21 cellular contexts compared by ENCODE assay signal in genomic region chr5:16642896-16643295, GRCh38. TPM values are rescaled to one million over a fixed set of nuclear protein-coding genes. Genes with fewer than 3 reads are reported as not detected.
DNase-seq lines count a peak whose midpoint lies in the region; ATAC-seq and TF ChIP-seq lines count a peak whose summit lies in the region.
"Had no signal": no experiment of that assay in that cellular context is flagged by ENCODE, and none has a peak within 500 bp of the region (broad histone marks: within the 10 kb centered on the region; RNA-seq: fewer than 3 reads in every experiment).

No MANE protein-coding gene starts in this region.

- peaks cover 6% of the 10 kb centered on the region for H3K9me3 Mint-ChIP-seq in neural crest cell
- H3K9me3 Mint-ChIP-seq: CD8-positive, alpha-beta T cell had no signal

- H3K4me3 Mint-ChIP-seq in neural crest cell: peak overlapping the region; percentile 52
- H3K4me3 Mint-ChIP-seq: B cell; CD8-positive, alpha-beta T cell; GM23338; H9 had no signal

- H3K27ac Mint-ChIP-seq in neural crest cell (ENCODE audit: unreplicated experiment): peak overlapping the region; percentile 51
- H3K27ac Mint-ChIP-seq: B cell; CD8-positive, alpha-beta T cell; GM23338; H9 had no signal

- TF ChIP-seq CTCF in neural crest cell (conservative IDR thresholded peaks at IDR 0.05): no peak

- peaks cover 14% of the 10 kb centered on the region for H3K4me1 Mint-ChIP-seq in neural crest cell
- H3K4me1 Mint-ChIP-seq: B cell, GM23338 had no signal

- intact Hi-C loops in Right ventricle myocardium superior (cut with DNase I): no loop called here

- in situ Hi-C loops in SK-MEL-5 (cut with HindIII; ENCODE audit: low pct_unique_long_range_greater_than_20kb, low sequenced_read_pairs): no loop called here

- ATAC-seq in HG03571 (IDR thresholded peaks at IDR 0.05; ENCODE audit: unreplicated experiment) (no peak), Right ventricle myocardium superior (ENCODE audit: poor library complexity) (no peak)
- ATAC-seq: CD8-positive, alpha-beta T cell; GM23338; HCT116 had no signal

- peak; percentile 100 for DNase-seq in SK-MEL-5 (ENCODE audit: low read depth, low spot score)
- DNase-seq in foreskin melanocyte: peak; percentile 94
- DNase-seq in neural crest cell (ENCODE audit: low read depth, low spot score): no peak
- DNase-seq in substantia nigra (lab: John Stamatoyannopoulos, UW): peak in 2 of 49 donors; percentile 10 to 31
- DNase-seq in AML-193 (lab: John Stamatoyannopoulos, UW): no peak
- no peak for DNase-seq in NCI-H2081 treated with DMSO at 0.1 percent for 48 hours (lab: John Stamatoyannopoulos, UW)
- no peak for DNase-seq in Right ventricle myocardium superior
- DNase-seq: Calu3; CD4-positive, CD25-positive, alpha-beta regulatory T cell; CD8-positive, alpha-beta T cell; DMS53; DMS79 treated with DMSO at 0.1 percent for 48 hours; GF-D8; H9 had no signal

- peak overlapping the region; percentile 42 for H3K27ac ChIP-seq in substantia nigra (ENCODE audit: low read depth, low read length, poor library complexity, severe bottlenecking)
- H3K27ac ChIP-seq: BLaER1, C4-2B had no signal

- H3K27me3 Mint-ChIP-seq in neural crest cell (ENCODE audit: low read depth): no peaks in the 10 kb centered on the region

- H3K36me3 Mint-ChIP-seq in neural crest cell (ENCODE audit: low read depth): peaks cover 4% of the 10 kb centered on the region
- H3K36me3 Mint-ChIP-seq: CD4-positive, CD25-positive, alpha-beta regulatory T cell had no signal

RNA-seq across cellular contexts. Expression of gene RETREG1, which starts 26.1 kb away (rescaled TPM):
- total RNA-seq in SK-MEL-5 (2014; rRNA removed; shearing (Covaris generic)): 47.9 and 49.3 TPM in 2 replicates
- polyA plus RNA-seq in SK-MEL-5 (2015; cell fraction: cytosol; rRNA removed): 60.4 and 73.7 TPM in 2 replicates
- polyA plus RNA-seq in SK-MEL-5 (2015; cell fraction: nucleus; rRNA removed): 62.4 and 77.6 TPM in 2 replicates
- total RNA-seq in neural crest cell: 4.6 and 6.2 TPM in 2 replicates
- 272 TPM for total RNA-seq in Right ventricle myocardium superior
- total RNA-seq: G401 had no signal

Comparison
In these comparisons a context has a peak if more than half of its experiments do, and no peak if none do; other contexts are left out.
1. DNase-seq: peak in SK-MEL-5 (single experiment) and foreskin melanocyte (single experiment); none in neural crest cell (single experiment), AML-193 (0 of 2), NCI-H2081 treated with DMSO at 0.1 percent for 48 hours (single experiment) and Right ventricle myocardium superior (single experiment).